26 cellular contexts compared by ENCODE assay signal in the genomic region with DNA sequence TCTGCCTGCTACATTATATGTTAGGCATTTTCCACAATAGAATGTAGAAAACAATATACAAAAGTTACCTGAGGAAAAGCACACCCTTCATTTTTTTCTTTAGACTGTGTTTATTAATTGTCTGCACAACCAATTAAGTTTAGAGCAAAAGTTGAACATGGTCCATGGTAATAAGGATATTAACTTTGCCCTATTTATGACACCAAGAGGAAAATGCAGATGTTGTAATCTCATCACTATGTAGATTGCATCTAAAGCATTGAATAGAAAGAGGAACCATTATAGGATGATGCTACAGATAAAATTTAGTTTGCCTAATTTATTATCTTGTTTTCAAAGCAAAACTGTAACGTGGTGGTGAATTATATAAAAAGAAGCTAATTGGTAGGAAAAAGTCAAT. TPM values are rescaled to one million over a fixed set of nuclear protein-coding genes. Genes with fewer than 3 reads are reported as not detected.
"Had no signal": no experiment of that assay in that cellular context is flagged by ENCODE, and none has a peak within 500 bp of the region (broad histone marks: within the 10 kb centered on the region; RNA-seq: fewer than 3 reads in every experiment).

No MANE protein-coding gene starts in this region.

- H3K9me3 ChIP-seq: stomach, suprapubic skin, testis, thoracic aorta, thyroid gland, tibial artery, transverse colon, upper lobe of left lung, upper lobe of right lung, uterus, vagina had no signal

- DNase-seq: stimulated activated CD4-positive, alpha-beta T cell treated with anti-CD3 and anti-CD28 coated beads, Interleukin-2, amount 100 ng/mL, for 48 hours; stimulated activated CD4-positive, alpha-beta T cell treated with anti-CD3 and anti-CD28 coated beads, Interleukin-4, amount 100 ng/mL, for 1 hour; stimulated activated CD4-positive, alpha-beta T cell treated with anti-CD3 and anti-CD28 coated beads, Interleukin-4, amount 100 ng/mL, for 24 hours; stimulated activated CD4-positive, alpha-beta T cell treated with anti-CD3 and anti-CD28 coated beads, Interleukin-4, amount 100 ng/mL, for 4 hours; stimulated activated CD8-positive, alpha-beta memory T cell treated with anti-CD3 and anti-CD28 coated beads, Interleukin-4, amount 100 ng/mL, for 48 hours; stimulated activated naive B cell treated with anti-CD40 and anti-IgM and Interleukin-4, amounts not matched to agents 10 μg/mL and 1 μg/mL and 100 μg/mL, for 72 hours; stimulated activated naive CD4-positive, alpha-beta T cell; stimulated activated naive CD4-positive, alpha-beta T cell treated with Interleukin-2 at 50 U/mL for 16 hours; stimulated activated naive CD8-positive, alpha-beta T cell treated with anti-CD3 and anti-CD28 coated beads, Interleukin-15, amount 100 ng/mL, for 72 hours; stimulated activated naive CD8-positive, alpha-beta T cell treated with anti-CD3 and anti-CD28 coated beads, Interleukin-15, Interleukin-2, amounts not matched to agents 100 U/mL and 50 U/mL, for 24 hours; stomach; substantia nigra; thyroid gland; tibial artery; transverse colon; upper lobe of left lung; upper lobe of right lung; uterus had no signal

- H3K36me3 ChIP-seq: stomach, suprapubic skin, thoracic aorta, thyroid gland, tibial artery, tibial nerve, transverse colon, upper lobe of left lung, upper lobe of right lung, uterus, vagina had no signal

- FAIRE-seq: urothelium cell line had no signal

- H3K27me3 ChIP-seq: stomach, suprapubic skin, testis, thyroid gland, tibial artery, tibial nerve, transverse colon, upper lobe of left lung, upper lobe of right lung, uterus, vagina had no signal

- H3K4me3 ChIP-seq: stomach, suprapubic skin, thoracic aorta, thyroid gland, tibial artery, tibial nerve, transverse colon, upper lobe of left lung, upper lobe of right lung, uterus, vagina had no signal

- H3K27ac ChIP-seq: stomach, suprapubic skin, testis, thoracic aorta, thyroid gland, tibial artery, tibial nerve, upper lobe of left lung, upper lobe of right lung, uterus, vagina had no signal

- ATAC-seq: stimulated activated effector memory CD8-positive, alpha-beta T cell treated with anti-CD3 and anti-CD28 coated beads, Interleukin-12 subunit alpha, Interleukin-12 subunit beta, amount 100 ng/mL, for 72 hours; stimulated activated memory B cell treated with anti-CD40 and anti-IgM and Interleukin-4, amounts not matched to agents 10 μg/mL and 1 μg/mL and 100 μg/mL, for 72 hours; stimulated activated naive B cell treated with anti-CD40 and anti-IgM and Interleukin-4, amounts not matched to agents 10 μg/mL and 1 μg/mL and 100 μg/mL, for 72 hours; stimulated activated naive CD8-positive, alpha-beta T cell treated with anti-CD3 and anti-CD28 coated beads, Interleukin-15, amount 100 ng/mL, for 72 hours; stimulated activated naive CD8-positive, alpha-beta T cell treated with anti-CD3 and anti-CD28 coated beads, Interleukin-15, Interleukin-2, amounts not matched to agents 100 U/mL and 50 U/mL, for 24 hours; upper lobe of right lung had no signal

- H3K4me1 ChIP-seq: stomach, suprapubic skin, testis, thyroid gland, tibial artery, tibial nerve, upper lobe of left lung, upper lobe of right lung, uterus, vagina had no signal

RNA-seq across cellular contexts. Expression of gene IGSF5, which starts 59.7 kb away (rescaled TPM):
- total RNA-seq: stomach, thoracic aorta, tibial nerve, upper lobe of left lung, upper lobe of right lung, vagina had no signal
